In genomic region chr2:70201225-70201768, GRCh38 we compare ENCODE assay signal across 28 cellular contexts.
"Had no signal": no experiment of that assay in that cellular context is flagged by ENCODE, and none has a peak within 500 bp of the region (broad histone marks: within the 10 kb centered on the region; RNA-seq: fewer than 3 reads in every experiment).

No MANE protein-coding gene starts in this region.

- H3K27me3 ChIP-seq: ascending aorta, breast epithelium, cardiac muscle cell, colonic mucosa, gastroesophageal sphincter, hepatocyte had no signal

- FAIRE-seq: endometrium, endothelial cell of umbilical vein had no signal

- H3K36me3 ChIP-seq: ascending aorta, breast epithelium, cardiac muscle cell, colonic mucosa, gastroesophageal sphincter, heart right ventricle had no signal

- H3K79me2 ChIP-seq: hepatocyte had no signal

- H3K27ac ChIP-seq: ascending aorta, cardiac muscle cell, colonic mucosa, epithelial cell of prostate, gastroesophageal sphincter, heart right ventricle, hepatocyte had no signal

- ATAC-seq: gastroesophageal sphincter, T-helper 17 cell had no signal

- H3K9me3 ChIP-seq: ascending aorta, breast epithelium, colonic mucosa, gastroesophageal sphincter, heart right ventricle had no signal

- H3K4me2 ChIP-seq: hepatocyte had no signal

- DNase-seq: activated CD4-positive, alpha-beta memory T cell treated with anti-CD3 and anti-CD28 coated beads, Interleukin-2, amount 10 ng/mL, durations not matched to agents 7 days and 5 days; activated CD4-positive, alpha-beta T cell treated with anti-CD3 and anti-CD28 coated beads for 1 hour; activated CD4-positive, alpha-beta T cell treated with anti-CD3 and anti-CD28 coated beads for 4 hours; activated CD4-positive, alpha-beta T cell treated with anti-CD3 and anti-CD28 coated beads, Interleukin-2, amount 10 ng/mL, durations not matched to agents 7 days and 5 days; activated CD4-positive, alpha-beta T cell treated with anti-CD3 and anti-CD28 coated beads, Interleukin-2, amount 50 U/mL, for 4 hours; activated gamma-delta T cell; activated naive CD4-positive, alpha-beta T cell; activated naive CD4-positive, alpha-beta T cell treated with anti-CD3 and anti-CD28 coated beads, Interleukin-2, amount 10 ng/mL, durations not matched to agents 7 days and 5 days; activated naive CD8-positive, alpha-beta T cell treated with anti-CD3 and anti-CD28 coated beads, Interleukin-2, amount 10 ng/mL, durations not matched to agents 7 days and 5 days; activated T-cell treated with anti-CD3 and anti-CD28 coated beads, Interleukin-2, amount 50 U/mL, for 1 hour; activated T-cell treated with anti-CD3 and anti-CD28 coated beads, Interleukin-2, amount 50 U/mL, for 72 hours; central memory CD4-positive, alpha-beta T cell; cerebellar nuclear complex; colonic mucosa; effector CD8-positive, alpha-beta T cell; foreskin melanocyte; heart right ventricle; T-helper 1 cell; T-helper 17 cell; T1000 had no signal

- H3K4me3 ChIP-seq: ascending aorta, cardiac muscle cell, colonic mucosa, gastroesophageal sphincter, heart right ventricle, hepatocyte had no signal

- H2AFZ ChIP-seq: hepatocyte had no signal

- H3K4me1 ChIP-seq: ascending aorta, breast epithelium, colonic mucosa, gastroesophageal sphincter, heart right ventricle had no signal
